Comparison of ENCODE assay signal across 29 cellular contexts in genomic region chr6:170040115-170040500, GRCh38.
"Had no signal": no experiment of that assay in that cellular context is flagged by ENCODE, and none has a peak within 500 bp of the region (broad histone marks: within the 10 kb centered on the region; RNA-seq: fewer than 3 reads in every experiment).

No MANE protein-coding gene starts in this region.

- H3K4me3 ChIP-seq: ascending aorta, MG63, Peyer's patch had no signal

- H3K4me3 Mint-ChIP-seq: activated CD4-positive, alpha-beta memory T cell treated with anti-CD3 and anti-CD28 coated beads, Interleukin-2, amount 10 ng/mL, durations not matched to agents 7 days and 5 days; activated CD8-positive, alpha-beta memory T cell treated with anti-CD3 and anti-CD28 coated beads, Interleukin-2, amount 10 ng/mL, durations not matched to agents 7 days and 5 days; activated naive CD8-positive, alpha-beta T cell treated with anti-CD3 and anti-CD28 coated beads for 36 hours; activated T-helper 17 cell treated with anti-CD3 and anti-CD28 coated beads, Interleukin-2, amount 50 U/mL, for 72 hours had no signal

- DNase-seq: activated CD4-positive, alpha-beta memory T cell treated with anti-CD3 and anti-CD28 coated beads, Interleukin-2, amount 10 ng/mL, durations not matched to agents 7 days and 5 days; activated CD4-positive, alpha-beta T cell treated with anti-CD3 and anti-CD28 coated beads for 1 hour; activated CD4-positive, alpha-beta T cell treated with anti-CD3 and anti-CD28 coated beads for 48 hours; activated CD4-positive, CD25-positive, alpha-beta regulatory T cell; activated CD8-positive, alpha-beta memory T cell treated with anti-CD3 and anti-CD28 coated beads for 24 hours; activated CD8-positive, alpha-beta memory T cell treated with anti-CD3 and anti-CD28 coated beads, Interleukin-2, amount 10 ng/mL, durations not matched to agents 7 days and 5 days; activated CD8-positive, alpha-beta memory T cell treated with anti-CD3 and anti-CD28 coated beads, Interleukin-2, amount 50 U/mL, for 48 hours; activated effector memory CD4-positive, alpha-beta T cell treated with anti-CD3 and anti-CD28 coated beads, Interleukin-2, amount 50 U/mL, for 16 hours; activated naive CD4-positive, alpha-beta T cell; activated naive CD8-positive, alpha-beta T cell treated with anti-CD3 and anti-CD28 coated beads for 36 hours; activated T-cell treated with anti-CD3 and anti-CD28 coated beads, Interleukin-2, amount 50 U/mL, for 48 hours; amniotic stem cell; Kasumi-1; KG1; MG63; NCI-H1048; NCI-H1105 treated with DMSO at 0.1 percent for 48 hours; NCI-H1436 treated with DMSO at 0.1 percent for 48 hours; NCI-H1694 treated with DMSO at 0.1 percent for 48 hours; NCI-H2029; NCI-H345; NCI-H524 treated with DMSO at 0.1 percent for 48 hours; RPMI8226; SW 1271; T1000; WERI-Rb-1 had no signal

- H3K27ac ChIP-seq: ascending aorta, Peyer's patch, WERI-Rb-1 had no signal

- ATAC-seq: activated CD8-positive, alpha-beta memory T cell treated with anti-CD3 and anti-CD28 coated beads, Interleukin-2, amount 10 ng/mL, durations not matched to agents 7 days and 5 days; activated T-helper 17 cell treated with anti-CD3 and anti-CD28 coated beads, Interleukin-2, amount 50 U/mL, for 72 hours had no signal

- H3K4me1 ChIP-seq: ascending aorta, Peyer's patch had no signal

- H3K9me3 Mint-ChIP-seq: activated CD4-positive, alpha-beta memory T cell treated with anti-CD3 and anti-CD28 coated beads, Interleukin-2, amount 10 ng/mL, durations not matched to agents 7 days and 5 days; activated naive CD8-positive, alpha-beta T cell treated with anti-CD3 and anti-CD28 coated beads for 36 hours had no signal

- H3K36me3 ChIP-seq: ascending aorta, MG63, Peyer's patch, WERI-Rb-1 had no signal

- H3K36me3 Mint-ChIP-seq: activated CD8-positive, alpha-beta memory T cell treated with anti-CD3 and anti-CD28 coated beads, Interleukin-2, amount 10 ng/mL, durations not matched to agents 7 days and 5 days; activated naive CD8-positive, alpha-beta T cell treated with anti-CD3 and anti-CD28 coated beads for 36 hours had no signal

- H3K9me3 ChIP-seq: ascending aorta, MG63 had no signal

- H3K4me1 Mint-ChIP-seq: activated CD4-positive, alpha-beta memory T cell treated with anti-CD3 and anti-CD28 coated beads, Interleukin-2, amount 10 ng/mL, durations not matched to agents 7 days and 5 days; activated CD8-positive, alpha-beta memory T cell treated with anti-CD3 and anti-CD28 coated beads, Interleukin-2, amount 10 ng/mL, durations not matched to agents 7 days and 5 days; activated naive CD8-positive, alpha-beta T cell treated with anti-CD3 and anti-CD28 coated beads for 36 hours; activated T-helper 17 cell treated with anti-CD3 and anti-CD28 coated beads, Interleukin-2, amount 50 U/mL, for 72 hours had no signal

- H3K27me3 ChIP-seq: ascending aorta, MG63, Peyer's patch had no signal

- H3K27ac Mint-ChIP-seq: activated CD4-positive, alpha-beta memory T cell treated with anti-CD3 and anti-CD28 coated beads, Interleukin-2, amount 10 ng/mL, durations not matched to agents 7 days and 5 days; activated CD8-positive, alpha-beta memory T cell treated with anti-CD3 and anti-CD28 coated beads, Interleukin-2, amount 10 ng/mL, durations not matched to agents 7 days and 5 days; activated naive CD8-positive, alpha-beta T cell treated with anti-CD3 and anti-CD28 coated beads for 36 hours; activated T-helper 17 cell treated with anti-CD3 and anti-CD28 coated beads, Interleukin-2, amount 50 U/mL, for 72 hours had no signal

- H3K27me3 Mint-ChIP-seq: activated CD4-positive, alpha-beta memory T cell treated with anti-CD3 and anti-CD28 coated beads, Interleukin-2, amount 10 ng/mL, durations not matched to agents 7 days and 5 days; activated naive CD8-positive, alpha-beta T cell treated with anti-CD3 and anti-CD28 coated beads for 36 hours had no signal
